ENCODE assay signal across 8 cellular contexts in genomic region chr17:10616502-10617119, GRCh38. TPM values are rescaled to one million over a fixed set of nuclear protein-coding genes. Genes with fewer than 3 reads are reported as not detected.
DNase-seq lines count a peak whose midpoint lies in the region; ATAC-seq and TF ChIP-seq lines count a peak whose summit lies in the region.

No MANE protein-coding gene starts in this region.

- TF ChIP-seq POLR2A in gastrocnemius medialis (IDR thresholded peaks at IDR 0.05): no peak

- in situ Hi-C loops in gastrocnemius medialis (cut with MboI; ENCODE audit: low sequenced_read_pairs in 4 of 4): loop anchor here (5.0 to 25.0 kb wide), 4 partner anchors 102 to 704 kb away; partner anchors contain the start of genes RCVRN (in 3 of the 4) and MYH1 (in 1 of the 4)

- DNase-seq in AG08395 (ENCODE audit: low spot score) (peak; percentile 84), M059J (ENCODE audit: low read depth) (peak; percentile 64), T-helper 17 cell (peak; percentile 42 to 59 (median 44)), amniotic stem cell (lab: John Stamatoyannopoulos, UW) (peak; percentile 44), right atrium auricular region (ENCODE audit: low spot score) (peak; percentile 84), gastrocnemius medialis (peak; percentile 23 to 82)

- ATAC-seq in GM18868 (IDR thresholded peaks at IDR 0.05; ENCODE audit: unreplicated experiment): peak; percentile 60
- peak; percentile 83 for ATAC-seq in T-helper 17 cell
- ATAC-seq in gastrocnemius medialis: peak in 1 of 2 donors; percentile 25
- ATAC-seq in HG02678 (IDR thresholded peaks at IDR 0.05; ENCODE audit: unreplicated experiment): no peak

- H3K36me3 Mint-ChIP-seq in T-helper 17 cell (ENCODE audit: low read depth): no peaks in the 10 kb centered on the region

- H3K27me3 ChIP-seq in right atrium auricular region: no peaks in the 10 kb centered on the region
- H3K27me3 ChIP-seq in gastrocnemius medialis: no peaks in the 10 kb centered on the region

- H3K4me1 ChIP-seq in right atrium auricular region: peaks cover 0 to 6% of the 10 kb centered on the region in 2 donors
- peaks cover 16 to 32% of the 10 kb centered on the region in 2 donors for H3K4me1 ChIP-seq in gastrocnemius medialis

- H3K27me3 Mint-ChIP-seq in T-helper 17 cell: peaks cover 22% of the 10 kb centered on the region

- H3K36me3 ChIP-seq in right atrium auricular region (no peaks in the 10 kb centered on the region), gastrocnemius medialis (no peaks in the 10 kb centered on the region)

- H3K9me3 ChIP-seq in T-helper 17 cell (ENCODE audit: control insufficient read depth, low read length, poor library complexity, severe bottlenecking) (no peaks in the 10 kb centered on the region), right atrium auricular region (no peaks in the 10 kb centered on the region), gastrocnemius medialis (no peaks in the 10 kb centered on the region)

- H3K4me3 ChIP-seq in right atrium auricular region (no peak overlapping the region), gastrocnemius medialis (no peak overlapping the region)

- H3K27ac Mint-ChIP-seq in T-helper 17 cell: no peak overlapping the region

- TF ChIP-seq CTCF in right atrium auricular region (IDR thresholded peaks at IDR 0.05) (peak; percentile 98 to 99), gastrocnemius medialis (IDR thresholded peaks at IDR 0.05 in 4 of 5, conservative IDR thresholded peaks at IDR 0.05 in 1 of 5) (peak; percentile 91 to 99 (median 92))

- intact Hi-C loops in gastrocnemius medialis (cut with DNase I; ENCODE audit: low total_unique reads): no loop called here

- no peak overlapping the region for H3K4me3 Mint-ChIP-seq in T-helper 17 cell

- H3K4me1 Mint-ChIP-seq in T-helper 17 cell: no peaks in the 10 kb centered on the region

- H3K27ac ChIP-seq in right atrium auricular region (no peak overlapping the region), gastrocnemius medialis (peak overlapping the region; percentile 34 to 84 (median 47))

RNA-seq across cellular contexts. Expression of gene MYH3, which starts 40.5 kb away (rescaled TPM):
- total RNA-seq in M059J (2014; rRNA removed; shearing (Covaris generic)): under 0.01 and 0.30 TPM in 2 replicates
- total RNA-seq in T-helper 17 cell (1 to 10 TPM; 2.8 to 3.2 TPM), right atrium auricular region (under 1 TPM; 0.22 to 0.43 TPM), gastrocnemius medialis (10 to 100 TPM in 1 of 4 donors, 1 to 10 TPM in 3; 1.5 to 17.6 (median 5.3) TPM)

Comparison
In these comparisons a context has a peak if more than half of its experiments do, and no peak if none do; other contexts are left out.
1. H3K27ac ChIP-seq: peak in gastrocnemius medialis (4 of 4); none in right atrium auricular region (0 of 2).
2. Peak in every context shown above with its lines, with median percentiles within 50 percentile points of each other: DNase-seq.